ENCODE assay signal across 8 cellular contexts in the genomic region with DNA sequence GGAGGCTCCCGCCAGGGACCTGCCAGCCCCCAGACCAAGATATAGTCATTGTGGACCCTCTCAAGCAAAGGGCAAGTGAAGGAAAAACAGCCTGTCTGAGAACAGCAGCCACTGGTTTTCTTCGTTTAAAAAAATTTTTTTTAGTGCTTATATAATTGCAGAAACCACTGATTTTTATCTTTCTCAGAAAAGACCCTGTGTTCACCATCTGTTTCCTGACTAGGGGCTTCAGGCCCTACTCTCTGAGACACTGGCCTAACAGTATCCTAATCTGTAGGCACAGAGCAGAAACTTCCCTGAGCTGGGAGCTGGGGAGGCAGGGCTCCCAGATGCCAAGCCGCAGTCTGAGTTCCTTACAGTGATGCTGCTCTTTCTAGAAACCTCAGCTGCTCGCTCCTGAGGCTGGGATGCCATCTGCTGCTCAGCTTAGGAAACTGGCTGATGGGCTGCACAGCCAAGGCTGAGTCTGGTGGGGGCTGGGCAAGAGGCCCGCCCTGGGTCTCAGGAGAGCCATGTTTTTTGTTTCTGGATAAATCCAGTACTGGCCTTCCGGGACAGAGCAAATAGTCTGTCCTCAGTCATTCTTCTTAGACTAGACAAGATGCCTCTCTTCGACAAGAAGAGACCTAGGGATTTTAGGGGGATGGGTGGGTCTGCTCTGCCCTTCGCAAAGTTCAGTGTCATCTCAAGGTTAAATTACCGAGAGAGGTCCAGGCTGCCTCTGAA. TPM values are rescaled to one million over a fixed set of nuclear protein-coding genes. Genes with fewer than 3 reads are reported as not detected.
DNase-seq lines count a peak whose midpoint lies in the region; ATAC-seq and TF ChIP-seq lines count a peak whose summit lies in the region.

No MANE protein-coding gene starts in this region.

- no peak overlapping the region for H3K4me3 Mint-ChIP-seq in CD4-positive, alpha-beta T cell
- no peak overlapping the region for H3K4me3 Mint-ChIP-seq in activated T-cell treated with anti-CD3 and anti-CD28 coated beads, Interleukin-2, amount 50 U/mL, for 24 hours
- no peak overlapping the region for H3K4me3 Mint-ChIP-seq in natural killer cell
- no peak overlapping the region for H3K4me3 Mint-ChIP-seq in stimulated activated naive CD8-positive, alpha-beta T cell treated with anti-CD3 and anti-CD28 coated beads, Interleukin-15, amount 100 ng/mL, for 72 hours

- no peak overlapping the region for H3K27ac ChIP-seq in CD4-positive, alpha-beta T cell (ENCODE audit: low read depth, low read length)
- H3K27ac ChIP-seq in KMS-11: no peak overlapping the region
- H3K27ac ChIP-seq in PC-9: no peak overlapping the region

- H3K4me2 ChIP-seq in KMS-11: peak overlapping the region; percentile 7; the same call in 1 of the 2 replicates
- no peak overlapping the region for H3K4me2 ChIP-seq in PC-9

- H3K36me3 ChIP-seq in KMS-11 (ENCODE audit: insufficient read depth): no peaks in the 10 kb centered on the region
- no peaks in the 10 kb centered on the region for H3K36me3 ChIP-seq in PC-9 (ENCODE audit: low read depth)

- intact Hi-C loops in CD4-positive, alpha-beta T cell (cut with DNase I, micrococcal nuclease): loop anchor here (1.0 to 5.0 kb wide), 7 partner anchors 390 to 810 kb away; no protein-coding TSS in a partner anchor
- intact Hi-C loops in PC-9 (cut with micrococcal nuclease; ENCODE audit: unreplicated experiment) (loop anchor here (1.0 to 5.0 kb wide), 3 partner anchors 345 to 683 kb away; no protein-coding TSS in a partner anchor), natural killer cell (cut with micrococcal nuclease) (loop anchor here (5.0 kb wide), 1 partner anchor 620 kb away; no protein-coding TSS in a partner anchor)

- H3K79me2 ChIP-seq in KMS-11 (ENCODE audit: insufficient read depth, low read depth) (no peaks in the 10 kb centered on the region), PC-9 (ENCODE audit: low read depth) (no peaks in the 10 kb centered on the region)

- H3K9ac ChIP-seq in KMS-11: no peak overlapping the region; the same call in 1 of the 2 replicates

- POLR2A ChIA-PET in CD4-positive, alpha-beta T cell (lab: Charles Lee): interaction anchor here (1.0 kb wide), 2 partner anchors 10 to 683 kb away, joined by 3 read pairs; no protein-coding TSS in a partner anchor
- POLR2A ChIA-PET in PC-9 (lab: Charles Lee; ENCODE audit: unreplicated experiment): interaction anchor here (0.5 to 0.6 kb wide), 5 partner anchors 11 to 471 kb away, joined by 3 to 7 read pairs (median 3); a partner anchor contains a TSS

- H3K27me3 ChIP-seq in CD4-positive, alpha-beta T cell (ENCODE audit: control insufficient read depth, insufficient read depth, low read length): no peaks in the 10 kb centered on the region
- H3K27me3 ChIP-seq in KMS-11 (ENCODE audit: insufficient read depth, low read depth) (no peaks in the 10 kb centered on the region), PC-9 (ENCODE audit: insufficient read depth, low read depth) (peaks cover 6% of the 10 kb centered on the region; the same call in 1 of the 2 replicates)

- no peaks in the 10 kb centered on the region for H3K36me3 Mint-ChIP-seq in CD4-positive, alpha-beta T cell (ENCODE audit: low read depth)
- no peaks in the 10 kb centered on the region for H3K36me3 Mint-ChIP-seq in activated T-cell treated with anti-CD3 and anti-CD28 coated beads, Interleukin-2, amount 50 U/mL, for 24 hours (ENCODE audit: low read depth)
- H3K36me3 Mint-ChIP-seq in natural killer cell: no peaks in the 10 kb centered on the region

- H3K4me3 ChIP-seq in KMS-11 (IDR thresholded peaks at IDR 0.05; ENCODE audit: insufficient read depth, low read depth, low read length): no peak overlapping the region
- no peak overlapping the region for H3K4me3 ChIP-seq in PC-9

- H3K27me3 Mint-ChIP-seq in CD4-positive, alpha-beta T cell: peaks cover 4% of the 10 kb centered on the region
- H3K27me3 Mint-ChIP-seq in activated T-cell treated with anti-CD3 and anti-CD28 coated beads, Interleukin-2, amount 50 U/mL, for 24 hours: no peaks in the 10 kb centered on the region
- H3K27me3 Mint-ChIP-seq in natural killer cell (ENCODE audit: low read depth in 2 of 2): peaks cover 2 to 25% of the 10 kb centered on the region in 2 donors
- peaks cover 18% of the 10 kb centered on the region for H3K27me3 Mint-ChIP-seq in stimulated activated naive CD8-positive, alpha-beta T cell treated with anti-CD3 and anti-CD28 coated beads, Interleukin-15, amount 100 ng/mL, for 72 hours

- peaks cover 10% of the 10 kb centered on the region for H3K4me1 Mint-ChIP-seq in CD4-positive, alpha-beta T cell (ENCODE audit: low read depth)
- peaks cover 6% of the 10 kb centered on the region for H3K4me1 Mint-ChIP-seq in activated T-cell treated with anti-CD3 and anti-CD28 coated beads, Interleukin-2, amount 50 U/mL, for 24 hours (ENCODE audit: low read depth)
- H3K4me1 Mint-ChIP-seq in natural killer cell: peaks cover 0 to 4% of the 10 kb centered on the region in 2 donors
- H3K4me1 Mint-ChIP-seq in stimulated activated naive CD8-positive, alpha-beta T cell treated with anti-CD3 and anti-CD28 coated beads, Interleukin-15, amount 100 ng/mL, for 72 hours: peaks cover 12% of the 10 kb centered on the region

- BruUV-seq in PC-9 (replicated peaks; lab: Mats Ljungman, UMichigan): no TSS peak

- H3K27ac Mint-ChIP-seq in CD4-positive, alpha-beta T cell: no peak overlapping the region
- H3K27ac Mint-ChIP-seq in activated T-cell treated with anti-CD3 and anti-CD28 coated beads, Interleukin-2, amount 50 U/mL, for 24 hours: no peak overlapping the region
- no peak overlapping the region for H3K27ac Mint-ChIP-seq in natural killer cell
- H3K27ac Mint-ChIP-seq in stimulated activated naive CD8-positive, alpha-beta T cell treated with anti-CD3 and anti-CD28 coated beads, Interleukin-15, amount 100 ng/mL, for 72 hours: no peak overlapping the region

- ATAC-seq in CD4-positive, alpha-beta T cell (ENCODE audit: poor library complexity): peak; percentile 100
- peak; percentile 91 for ATAC-seq in GM21367 (IDR thresholded peaks at IDR 0.05; ENCODE audit: unreplicated experiment)
- ATAC-seq in natural killer cell: peak; percentile 69 to 90 (median 78)
- peak; percentile 99 for ATAC-seq in stimulated activated naive CD8-positive, alpha-beta T cell treated with anti-CD3 and anti-CD28 coated beads, Interleukin-15, amount 100 ng/mL, for 72 hours

- H3K9me2 ChIP-seq in PC-9 (ENCODE audit: insufficient read depth): no peaks in the 10 kb centered on the region

- TF ChIP-seq CTCF in CD4-positive, alpha-beta T cell (IDR thresholded peaks at IDR 0.05): peak; percentile 67
- TF ChIP-seq CTCF in KMS-11 (conservative IDR thresholded peaks at IDR 0.05; ENCODE audit: low read depth, low read length) (peak; percentile 73), PC-9 (conservative IDR thresholded peaks at IDR 0.05) (peak; percentile 83), natural killer cell (IDR thresholded peaks at IDR 0.05) (peak; percentile 16)

- peak overlapping the region; percentile 48 for H2AFZ ChIP-seq in KMS-11 (ENCODE audit: low read depth)
- no peak overlapping the region for H2AFZ ChIP-seq in PC-9

- CTCF ChIA-PET in CD4-positive, alpha-beta T cell (lab: Charles Lee): interaction anchor here (0.6 to 0.9 kb wide), 2 partner anchors 8 to 612 kb away, joined by 3 to 4 read pairs; no protein-coding TSS in a partner anchor
- CTCF ChIA-PET in PC-9 (lab: Charles Lee): interaction anchor here (1.0 to 1.1 kb wide), 2 partner anchors 30 to 31 kb away, joined by 4 to 10 read pairs; a partner anchor contains a TSS

- peak; percentile 36 to 62 (median 47) for DNase-seq in CD4-positive, alpha-beta T cell
- peak; percentile 73 to 80 for DNase-seq in PC-9
- peak; percentile 78 for DNase-seq in activated T-cell treated with anti-CD3 and anti-CD28 coated beads, Interleukin-2, amount 50 U/mL, for 24 hours
- peak; percentile 85 for DNase-seq in fibroblast of gingiva (ENCODE audit: low read depth)
- peak; percentile 21 for DNase-seq in natural killer cell
- DNase-seq in stimulated activated naive CD8-positive, alpha-beta T cell treated with anti-CD3 and anti-CD28 coated beads, Interleukin-15, amount 100 ng/mL, for 72 hours: peak; percentile 68 to 76

- H4K20me1 ChIP-seq in KMS-11 (ENCODE audit: insufficient read depth): no peaks in the 10 kb centered on the region
- H4K20me1 ChIP-seq in PC-9 (ENCODE audit: insufficient read depth): no peaks in the 10 kb centered on the region

- H3K4me1 ChIP-seq in KMS-11 (ENCODE audit: low read depth, poor library complexity, severe bottlenecking) (peaks cover 18% of the 10 kb centered on the region), PC-9 (replicated peaks; ENCODE audit: insufficient read depth) (no peaks in the 10 kb centered on the region)

- H3F3A ChIP-seq in PC-9 (ENCODE audit: insufficient read depth, low read depth): no peaks in the 10 kb centered on the region

- H3K9me3 ChIP-seq in CD4-positive, alpha-beta T cell (ENCODE audit: control insufficient read depth, low read length): no peaks in the 10 kb centered on the region
- H3K9me3 ChIP-seq in PC-9 (ENCODE audit: insufficient read depth, low read depth): no peaks in the 10 kb centered on the region

- no peaks in the 10 kb centered on the region for H3K9me3 Mint-ChIP-seq in CD4-positive, alpha-beta T cell
- H3K9me3 Mint-ChIP-seq in activated T-cell treated with anti-CD3 and anti-CD28 coated beads, Interleukin-2, amount 50 U/mL, for 24 hours: no peaks in the 10 kb centered on the region
- H3K9me3 Mint-ChIP-seq in natural killer cell: no peaks in the 10 kb centered on the region
- no peaks in the 10 kb centered on the region for H3K9me3 Mint-ChIP-seq in stimulated activated naive CD8-positive, alpha-beta T cell treated with anti-CD3 and anti-CD28 coated beads, Interleukin-15, amount 100 ng/mL, for 72 hours

RNA-seq across cellular contexts. Expression of a gene that starts 31.0 kb away (rescaled TPM):
- total RNA-seq in CD4-positive, alpha-beta T cell: 100 to 1,000 TPM; 376 to 401 TPM
- total RNA-seq in PC-9 (2021): 129 and 145 TPM in 2 replicates
- 100 to 1,000 TPM; 290 to 324 (median 297) TPM for total RNA-seq in natural killer cell

Comparison
In these comparisons a context has a peak if more than half of its experiments do, and no peak if none do; other contexts are left out.
1. DNase-seq: peak in every context shown above with its lines; median percentile 85 in fibroblast of gingiva; 78 in activated T-cell treated with anti-CD3 and anti-CD28 coated beads, Interleukin-2, amount 50 U/mL, for 24 hours; 76 in PC-9; 72 in stimulated activated naive CD8-positive, alpha-beta T cell treated with anti-CD3 and anti-CD28 coated beads, Interleukin-15, amount 100 ng/mL, for 72 hours; 47 in CD4-positive, alpha-beta T cell; 21 in natural killer cell.
2. CTCF ChIP-seq: peak in every context shown above with its lines; median percentile 83 in PC-9; 73 in KMS-11; 67 in CD4-positive, alpha-beta T cell; 16 in natural killer cell.